In the genomic region with DNA sequence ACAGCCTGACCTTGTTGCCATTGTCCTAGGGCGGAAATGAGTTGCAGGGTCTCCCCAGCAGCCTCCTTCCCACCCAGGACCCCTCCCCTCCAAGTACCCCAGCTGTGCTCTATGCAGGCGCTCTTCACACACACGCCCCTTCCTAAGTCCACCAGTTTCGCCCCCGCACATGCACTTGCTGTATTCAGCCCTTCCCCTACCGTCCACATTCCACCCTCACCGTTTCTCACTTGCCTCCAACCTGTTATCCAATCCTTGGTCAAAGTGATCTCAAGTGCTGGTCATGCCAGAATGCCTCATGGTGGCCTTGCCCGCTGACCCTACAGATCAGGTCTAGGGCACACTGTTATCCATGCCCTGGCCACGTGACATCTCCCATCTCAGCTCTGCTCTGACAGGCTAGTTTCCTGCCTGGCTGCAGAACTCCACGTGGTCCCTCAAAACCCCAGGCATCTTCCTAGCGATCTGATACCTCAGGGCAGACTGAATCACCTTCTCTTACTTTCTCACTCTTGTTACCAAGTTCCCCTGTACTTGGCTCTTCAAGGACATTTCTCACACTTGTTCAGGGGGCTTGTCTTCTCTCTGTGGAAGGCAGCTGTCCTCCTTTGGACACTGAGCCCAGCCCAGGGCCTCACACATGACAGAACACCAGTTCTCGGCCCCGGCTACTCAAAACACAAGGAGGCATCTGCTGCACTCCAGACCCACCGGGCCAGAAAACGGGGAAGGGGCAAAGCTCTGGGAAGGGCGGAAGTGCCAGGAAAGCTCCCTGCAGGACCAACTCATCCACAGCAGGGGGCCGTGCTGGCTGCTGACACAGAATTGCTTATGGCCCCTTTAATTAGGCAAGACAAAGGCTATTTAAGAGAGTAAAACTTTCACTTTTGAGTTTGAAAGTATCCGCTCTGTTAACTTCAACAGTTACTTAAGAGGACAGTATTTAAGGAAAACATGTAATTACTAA, we compare ENCODE assay signal across 16 cellular contexts. TPM values are rescaled to one million over a fixed set of nuclear protein-coding genes. Genes with fewer than 3 reads are reported as not detected.
DNase-seq lines count a peak whose midpoint lies in the region; ATAC-seq and TF ChIP-seq lines count a peak whose summit lies in the region.
"Had no signal": no experiment of that assay in that cellular context is flagged by ENCODE, and none has a peak within 500 bp of the region (broad histone marks: within the 10 kb centered on the region; RNA-seq: fewer than 3 reads in every experiment).

No MANE protein-coding gene starts in this region.

- no peak for ATAC-seq in stimulated activated naive B cell treated with anti-CD40 and anti-IgM and Interleukin-4, amounts not matched to agents 10 μg/mL and 1 μg/mL and 100 μg/mL, for 72 hours (replicated peaks)
- no peak for ATAC-seq in HG03095 (IDR thresholded peaks at IDR 0.05; ENCODE audit: unreplicated experiment)
- ATAC-seq: A549 had no signal

- H3K36me3 ChIP-seq in kidney epithelial cell (ENCODE audit: control insufficient read depth, insufficient read depth, low read length) = no peaks in the 10 kb centered on the region
- H3K36me3 ChIP-seq in esophagus squamous epithelium = peaks cover 4 to 80% (median 7%) of the 10 kb centered on the region in 3 donors

- DNase-seq in NCI-H82 (lab: John Stamatoyannopoulos, UW) (peak; percentile 34), NCI-H82 treated with DMSO at 0.1 percent for 48 hours (lab: John Stamatoyannopoulos, UW; ENCODE audit: unreplicated experiment) (no peak), astrocyte of the cerebellum (ENCODE audit: low read depth) (peak; percentile 19), kidney epithelial cell (ENCODE audit: low read depth) (peak; percentile 25), esophagus squamous epithelium (lab: John Stamatoyannopoulos, UW) (no peak), nucleus accumbens (lab: John Stamatoyannopoulos, UW) (no peak)
- no peak for DNase-seq in stimulated activated naive B cell treated with anti-CD40 and anti-IgM and Interleukin-4, amounts not matched to agents 10 μg/mL and 1 μg/mL and 100 μg/mL, for 72 hours
- DNase-seq: activated CD4-positive, alpha-beta T cell treated with anti-CD3 and anti-CD28 coated beads, Interleukin-2, amount 50 U/mL, for 4 hours; activated naive CD4-positive, alpha-beta T cell treated with anti-CD3 and anti-CD28 coated beads, Interleukin-2, amount 10 ng/mL, durations not matched to agents 7 days and 5 days; DMS 273 treated with DMSO at 0.1 percent for 48 hours; Kasumi-1; NCI-H187 treated with DMSO at 0.1 percent for 48 hours had no signal

- H3K4me3 Mint-ChIP-seq in stimulated activated naive B cell treated with anti-CD40 and anti-IgM and Interleukin-4, amounts not matched to agents 10 μg/mL and 1 μg/mL and 100 μg/mL, for 72 hours = no peak overlapping the region
- H3K4me3 Mint-ChIP-seq: activated naive CD4-positive, alpha-beta T cell treated with anti-CD3 and anti-CD28 coated beads, Interleukin-2, amount 10 ng/mL, durations not matched to agents 7 days and 5 days; T-helper 1 cell treated with Interleukin-12 subunit alpha and Interleukin-12 subunit beta and Interleukin-4 antibody, amounts not matched to agents 30 μg/mL and 1 μg/mL, for 36 hours had no signal

- H3K27ac Mint-ChIP-seq in stimulated activated naive B cell treated with anti-CD40 and anti-IgM and Interleukin-4, amounts not matched to agents 10 μg/mL and 1 μg/mL and 100 μg/mL, for 72 hours = peak overlapping the region; percentile 21
- H3K27ac Mint-ChIP-seq: activated naive CD4-positive, alpha-beta T cell treated with anti-CD3 and anti-CD28 coated beads, Interleukin-2, amount 10 ng/mL, durations not matched to agents 7 days and 5 days; T-helper 1 cell treated with Interleukin-12 subunit alpha and Interleukin-12 subunit beta and Interleukin-4 antibody, amounts not matched to agents 30 μg/mL and 1 μg/mL, for 36 hours had no signal

- no peaks in the 10 kb centered on the region for H3K4me1 ChIP-seq in esophagus squamous epithelium
- H3K4me1 ChIP-seq: A549, esophagus muscularis mucosa had no signal

- H3K27me3 Mint-ChIP-seq in stimulated activated naive B cell treated with anti-CD40 and anti-IgM and Interleukin-4, amounts not matched to agents 10 μg/mL and 1 μg/mL and 100 μg/mL, for 72 hours = no peaks in the 10 kb centered on the region
- H3K27me3 Mint-ChIP-seq: activated naive CD4-positive, alpha-beta T cell treated with anti-CD3 and anti-CD28 coated beads, Interleukin-2, amount 10 ng/mL, durations not matched to agents 7 days and 5 days had no signal

- H3K4me3 ChIP-seq in astrocyte of the cerebellum (ENCODE audit: low read depth, low read length) = no peak overlapping the region
- no peak overlapping the region for H3K4me3 ChIP-seq in kidney epithelial cell (ENCODE audit: low read depth, low read length)
- no peak overlapping the region for H3K4me3 ChIP-seq in esophagus squamous epithelium
- H3K4me3 ChIP-seq: A549, esophagus muscularis mucosa had no signal

- 86 to 89% methylated on average over 15 to 17 of the region's 18 CpGs for WGBS in esophagus squamous epithelium, 2 donors

- no peak for TF ChIP-seq CTCF in astrocyte of the cerebellum (IDR thresholded peaks at IDR 0.05; ENCODE audit: low read depth, low read length, missing control alignments)
- peak; percentile 49 for TF ChIP-seq CTCF in kidney epithelial cell (IDR thresholded peaks at IDR 0.05; ENCODE audit: insufficient read depth, low read length, poor library complexity, severe bottlenecking)
- no peak for TF ChIP-seq CTCF in esophagus squamous epithelium (IDR thresholded peaks at IDR 0.05)

- in situ Hi-C loops in astrocyte of the cerebellum (cut with HindIII; ENCODE audit: low sequenced_read_pairs) = no loop called here

- no peak for TF ChIP-seq POLR2A in esophagus squamous epithelium (IDR thresholded peaks at IDR 0.05)

- intact Hi-C loops in esophagus squamous epithelium (cut with DNase I) = no loop called here

- H3K9me3 Mint-ChIP-seq in stimulated activated naive B cell treated with anti-CD40 and anti-IgM and Interleukin-4, amounts not matched to agents 10 μg/mL and 1 μg/mL and 100 μg/mL, for 72 hours = no peaks in the 10 kb centered on the region
- H3K9me3 Mint-ChIP-seq: activated naive CD4-positive, alpha-beta T cell treated with anti-CD3 and anti-CD28 coated beads, Interleukin-2, amount 10 ng/mL, durations not matched to agents 7 days and 5 days; T-helper 1 cell treated with Interleukin-12 subunit alpha and Interleukin-12 subunit beta and Interleukin-4 antibody, amounts not matched to agents 30 μg/mL and 1 μg/mL, for 36 hours had no signal

- H3K27me3 ChIP-seq in kidney epithelial cell (ENCODE audit: control insufficient read depth, insufficient read depth, low read length) (no peaks in the 10 kb centered on the region), esophagus squamous epithelium (no peaks in the 10 kb centered on the region)
- H3K27me3 ChIP-seq: esophagus muscularis mucosa had no signal

- H3K36me3 Mint-ChIP-seq in stimulated activated naive B cell treated with anti-CD40 and anti-IgM and Interleukin-4, amounts not matched to agents 10 μg/mL and 1 μg/mL and 100 μg/mL, for 72 hours = peaks cover 23 to 48% of the 10 kb centered on the region in 2 donors
- H3K36me3 Mint-ChIP-seq: activated naive CD4-positive, alpha-beta T cell treated with anti-CD3 and anti-CD28 coated beads, Interleukin-2, amount 10 ng/mL, durations not matched to agents 7 days and 5 days had no signal

- no peaks in the 10 kb centered on the region for H3K9me3 ChIP-seq in esophagus squamous epithelium
- H3K9me3 ChIP-seq: A549, esophagus muscularis mucosa had no signal

- no peaks in the 10 kb centered on the region for H3K4me1 Mint-ChIP-seq in stimulated activated naive B cell treated with anti-CD40 and anti-IgM and Interleukin-4, amounts not matched to agents 10 μg/mL and 1 μg/mL and 100 μg/mL, for 72 hours

- H3K27ac ChIP-seq in esophagus squamous epithelium = no peak overlapping the region
- H3K27ac ChIP-seq: A549, esophagus muscularis mucosa had no signal

RNA-seq across cellular contexts. Expression of a gene that starts 39.9 kb away (rescaled TPM):
- 9.7 and 12.7 TPM in 2 replicates for total RNA-seq in kidney epithelial cell
- 10 to 100 TPM; 21.2 to 48.8 (median 37.5) TPM for total RNA-seq in esophagus squamous epithelium

Comparison
In these comparisons a context has a peak if more than half of its experiments do, and no peak if none do; other contexts are left out.
1. DNase-seq: peak in NCI-H82 (single experiment), astrocyte of the cerebellum (single experiment) and kidney epithelial cell (single experiment); none in NCI-H82 treated with DMSO at 0.1 percent for 48 hours (single experiment), stimulated activated naive B cell treated with anti-CD40 and anti-IgM and Interleukin-4, amounts not matched to agents 10 μg/mL and 1 μg/mL and 100 μg/mL, for 72 hours (single experiment), esophagus squamous epithelium (single experiment) and nucleus accumbens (0 of 56).